26 cellular contexts compared by ENCODE assay signal in genomic region chr4:57124145-57124544, GRCh38. TPM values are rescaled to one million over a fixed set of nuclear protein-coding genes. Genes with fewer than 3 reads are reported as not detected.
"Had no signal": no experiment of that assay in that cellular context is flagged by ENCODE, and none has a peak within 500 bp of the region (broad histone marks: within the 10 kb centered on the region; RNA-seq: fewer than 3 reads in every experiment).

No MANE protein-coding gene starts in this region.

- ATAC-seq: activated CD8-positive, alpha-beta memory T cell treated with anti-CD3 and anti-CD28 coated beads, Interleukin-2, amount 10 ng/mL, durations not matched to agents 7 days and 5 days; activated naive CD4-positive, alpha-beta T cell treated with anti-CD3 and anti-CD28 coated beads, Interleukin-2, amount 50 U/mL, for 72 hours; activated naive CD8-positive, alpha-beta T cell treated with anti-CD3 and anti-CD28 coated beads, Interleukin-2, amount 50 U/mL, for 24 hours; WTC11 had no signal

- H3K4me3 ChIP-seq: Peyer's patch, SJCRH30 had no signal

- H3K9ac ChIP-seq: KMS-11 had no signal

- H3K36me3 Mint-ChIP-seq: activated CD8-positive, alpha-beta memory T cell treated with anti-CD3 and anti-CD28 coated beads, Interleukin-2, amount 10 ng/mL, durations not matched to agents 7 days and 5 days; brain had no signal

- DNase-seq: activated CD4-positive, alpha-beta T cell treated with anti-CD3 and anti-CD28 coated beads for 1 hour; activated CD4-positive, alpha-beta T cell treated with anti-CD3 and anti-CD28 coated beads, Interleukin-2, amount 10 ng/mL, durations not matched to agents 24 days and 14 days; activated CD4-positive, alpha-beta T cell treated with anti-CD3 and anti-CD28 coated beads, Interleukin-2, amount 50 U/mL, for 48 hours; activated CD8-positive, alpha-beta memory T cell treated with anti-CD3 and anti-CD28 coated beads, Interleukin-2, amount 10 ng/mL, durations not matched to agents 7 days and 5 days; activated effector memory CD4-positive, alpha-beta T cell treated with Interleukin-2 at 50 U/mL for 16 hours; activated naive CD4-positive, alpha-beta T cell treated with Interleukin-2 at 50 U/mL for 16 hours; activated naive CD8-positive, alpha-beta T cell treated with anti-CD3 and anti-CD28 coated beads, Interleukin-2, amount 50 U/mL, for 24 hours; activated T-cell treated with anti-CD3 and anti-CD28 coated beads, Interleukin-2, amount 50 U/mL, for 24 hours; amygdala; NCI-H1092; NCI-H146; NCI-H187 treated with DMSO at 0.1 percent for 48 hours; NCI-H2081 treated with DMSO at 0.1 percent for 48 hours; NCI-H524; NCI-H82; Peyer's patch; Right ventricle myocardium superior; SJCRH30 had no signal

- H3K4me3 Mint-ChIP-seq: activated CD4-positive, alpha-beta T cell treated with anti-CD3 and anti-CD28 coated beads, Interleukin-2, amount 10 ng/mL, durations not matched to agents 24 days and 14 days; activated CD8-positive, alpha-beta memory T cell treated with anti-CD3 and anti-CD28 coated beads, Interleukin-2, amount 10 ng/mL, durations not matched to agents 7 days and 5 days; activated naive CD8-positive, alpha-beta T cell treated with anti-CD3 and anti-CD28 coated beads, Interleukin-2, amount 50 U/mL, for 24 hours; activated T-cell treated with anti-CD3 and anti-CD28 coated beads, Interleukin-2, amount 50 U/mL, for 24 hours; activated T-helper 1 cell treated with anti-CD3 and anti-CD28 coated beads, Interleukin-12 subunit alpha, Interleukin-12 subunit beta, Interleukin-2, Interleukin-4 antibody, amounts not matched to agents 30 ng/mL and 10 ng/mL and 1 ng/mL, durations not matched to agents 14 hours and 24 hours and 36 hours; brain; central memory CD8-positive, alpha-beta T cell; T-helper 1 cell treated with Interleukin-12 subunit alpha and Interleukin-12 subunit beta and Interleukin-4 antibody, amounts not matched to agents 30 μg/mL and 1 μg/mL, for 36 hours; WTC11 had no signal

- H3K4me2 ChIP-seq: KMS-11 had no signal

- H3K4me1 Mint-ChIP-seq: activated CD4-positive, alpha-beta T cell treated with anti-CD3 and anti-CD28 coated beads, Interleukin-2, amount 10 ng/mL, durations not matched to agents 24 days and 14 days; activated CD8-positive, alpha-beta memory T cell treated with anti-CD3 and anti-CD28 coated beads, Interleukin-2, amount 10 ng/mL, durations not matched to agents 7 days and 5 days; activated naive CD8-positive, alpha-beta T cell treated with anti-CD3 and anti-CD28 coated beads, Interleukin-2, amount 50 U/mL, for 24 hours; central memory CD8-positive, alpha-beta T cell; WTC11 had no signal

- H3K36me3 ChIP-seq: Peyer's patch, SJCRH30 had no signal

- H3K27ac Mint-ChIP-seq: activated CD4-positive, alpha-beta T cell treated with anti-CD3 and anti-CD28 coated beads, Interleukin-2, amount 10 ng/mL, durations not matched to agents 24 days and 14 days; activated CD8-positive, alpha-beta memory T cell treated with anti-CD3 and anti-CD28 coated beads, Interleukin-2, amount 10 ng/mL, durations not matched to agents 7 days and 5 days; activated naive CD4-positive, alpha-beta T cell treated with anti-CD3 and anti-CD28 coated beads, Interleukin-2, amount 50 U/mL, for 72 hours; activated naive CD8-positive, alpha-beta T cell treated with anti-CD3 and anti-CD28 coated beads, Interleukin-2, amount 50 U/mL, for 24 hours; activated T-cell treated with anti-CD3 and anti-CD28 coated beads, Interleukin-2, amount 50 U/mL, for 24 hours; activated T-helper 1 cell treated with anti-CD3 and anti-CD28 coated beads, Interleukin-12 subunit alpha, Interleukin-12 subunit beta, Interleukin-2, Interleukin-4 antibody, amounts not matched to agents 30 ng/mL and 10 ng/mL and 1 ng/mL, durations not matched to agents 14 hours and 24 hours and 36 hours; brain; T-helper 1 cell treated with Interleukin-12 subunit alpha and Interleukin-12 subunit beta and Interleukin-4 antibody, amounts not matched to agents 30 μg/mL and 1 μg/mL, for 36 hours; WTC11 had no signal

- H3K27ac ChIP-seq: KMS-11, Peyer's patch, RWPE1, SJCRH30 had no signal

- H3K27me3 ChIP-seq: Peyer's patch, SJCRH30 had no signal

- H3K27me3 Mint-ChIP-seq: activated CD4-positive, alpha-beta T cell treated with anti-CD3 and anti-CD28 coated beads, Interleukin-2, amount 10 ng/mL, durations not matched to agents 24 days and 14 days had no signal

RNA-seq across cellular contexts. Expression of gene IGFBP7, which starts 14.0 kb away (rescaled TPM):
- total RNA-seq: activated CD4-positive, alpha-beta T cell treated with anti-CD3 and anti-CD28 coated beads, Interleukin-2, amount 10 ng/mL, durations not matched to agents 24 days and 14 days; activated T-helper 1 cell treated with anti-CD3 and anti-CD28 coated beads, Interleukin-12 subunit alpha, Interleukin-12 subunit beta, Interleukin-2, Interleukin-4 antibody, amounts not matched to agents 30 ng/mL and 10 ng/mL and 1 ng/mL, durations not matched to agents 14 hours and 24 hours and 36 hours had no signal
